8 cellular contexts compared by ENCODE assay signal in the genomic region with DNA sequence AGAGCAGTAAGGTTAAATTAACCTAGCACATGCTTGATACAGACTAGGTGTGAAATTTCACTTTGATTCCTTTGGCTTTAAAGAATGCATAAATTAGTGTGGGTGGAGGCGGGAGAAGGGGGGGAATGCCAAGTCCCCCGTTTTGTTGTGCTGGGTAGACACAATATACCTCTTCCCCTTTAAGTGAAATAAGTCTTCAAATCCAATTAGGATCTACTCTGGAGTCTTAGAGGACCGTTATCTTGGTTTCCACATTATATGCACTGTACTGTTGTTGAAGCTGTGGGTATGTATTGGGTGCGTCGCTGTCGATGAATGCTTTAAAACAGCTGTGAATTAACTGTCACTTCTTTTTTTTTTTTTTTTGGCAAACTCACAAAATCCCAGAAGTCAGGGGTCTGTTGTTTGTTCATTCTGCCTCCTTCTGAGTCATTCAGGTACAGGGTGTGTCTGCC. TPM values are rescaled to one million over a fixed set of nuclear protein-coding genes. Genes with fewer than 3 reads are reported as not detected.
A peak's percentile ranks its signal among the peaks of the same experiment; 100 is the strongest.
DNase-seq lines count a peak whose midpoint lies in the region; ATAC-seq and TF ChIP-seq lines count a peak whose summit lies in the region.

No MANE protein-coding gene starts in this region.

- POLR2A ChIA-PET in Panc1 (lab: Charles Lee) = no interaction called here

- H3K4me3 ChIP-seq in Panc1 (ENCODE audit: low read depth in 2 of 2, low read length in 2 of 2) = peak overlapping the region; percentile 45 to 62; a peak in 3 of 4 replicates
- H3K4me3 ChIP-seq in esophagus muscularis mucosa = peak overlapping the region; percentile 65 to 85 (median 71)
- H3K4me3 ChIP-seq in gastrocnemius medialis = peak overlapping the region; percentile 63 to 87 (median 73)

- H3K9me3 ChIP-seq in Panc1 (ENCODE audit: control insufficient read depth, insufficient read depth, low read depth, low read length) (no peaks in the 10 kb centered on the region), esophagus muscularis mucosa (no peaks in the 10 kb centered on the region), gastrocnemius medialis (no peaks in the 10 kb centered on the region)

- ATAC-seq in GM18520 (IDR thresholded peaks at IDR 0.05; ENCODE audit: unreplicated experiment) (peak; percentile 20), Panc1 (no peak), gastrocnemius medialis (peak in 1 of 2 donors; percentile 2), GM21576 (IDR thresholded peaks at IDR 0.05; ENCODE audit: unreplicated experiment) (no peak)

- H3K36me3 ChIP-seq in Panc1 (ENCODE audit: control insufficient read depth, insufficient read depth, low read length) = no peaks in the 10 kb centered on the region
- H3K36me3 ChIP-seq in esophagus muscularis mucosa = peaks cover 0 to 14% (median 11%) of the 10 kb centered on the region in 4 donors
- no peaks in the 10 kb centered on the region for H3K36me3 ChIP-seq in gastrocnemius medialis

- H3K4me1 ChIP-seq in Panc1 (ENCODE audit: control insufficient read depth, insufficient read depth, low read length) (no peaks in the 10 kb centered on the region), esophagus muscularis mucosa (peaks cover 17 to 36% (median 30%) of the 10 kb centered on the region in 4 donors), gastrocnemius medialis (peaks cover 9 to 26% of the 10 kb centered on the region in 2 donors)

- intact Hi-C loops in Panc1 (cut with micrococcal nuclease; ENCODE audit: unreplicated experiment) = no loop called here
- intact Hi-C loops in esophagus muscularis mucosa (cut with DNase I) = loop anchor here (5.0 kb wide), 2 partner anchors 52 to 208 kb away; partner anchors contain the start of gene DPH5
- intact Hi-C loops in gastrocnemius medialis (cut with DNase I; ENCODE audit: low total_unique reads) = loop anchor here (5.0 to 10.0 kb wide), 2 partner anchors 70 to 208 kb away; partner anchors contain the start of gene DPH5

- TF ChIP-seq EP300 in esophagus muscularis mucosa (IDR thresholded peaks at IDR 0.05) = no peak

- CTCF ChIA-PET in Panc1 (lab: Charles Lee) = no interaction called here

- no peak overlapping the region for H3K27ac ChIP-seq in Panc1 (ENCODE audit: low read length)
- peak overlapping the region; percentile 82 to 87 (median 84) for H3K27ac ChIP-seq in esophagus muscularis mucosa (replicated peaks in 1 of 4)
- peak overlapping the region; percentile 77 to 79 (median 79) for H3K27ac ChIP-seq in gastrocnemius medialis

- H3K27me3 ChIP-seq in Panc1 (ENCODE audit: control insufficient read depth, insufficient read depth, low read length) (peaks cover 3% of the 10 kb centered on the region), esophagus muscularis mucosa (peaks cover 0 to 3% (median 0%) of the 10 kb centered on the region in 4 donors), gastrocnemius medialis (peaks cover 30 to 34% (median 33%) of the 10 kb centered on the region in 3 donors)

- WGBS in esophagus muscularis mucosa = 20% methylated on average over 6 of the region's 6 CpGs

- TF ChIP-seq CTCF in Panc1 (IDR thresholded peaks at IDR 0.05) = no peak
- TF ChIP-seq CTCF in esophagus muscularis mucosa (IDR thresholded peaks at IDR 0.05) = no peak
- no peak for TF ChIP-seq CTCF in gastrocnemius medialis (IDR thresholded peaks at IDR 0.05 in 4 of 5, conservative IDR thresholded peaks at IDR 0.05 in 1 of 5)

- TF ChIP-seq POLR2A in esophagus muscularis mucosa (IDR thresholded peaks at IDR 0.05; ENCODE audit: low read depth) = no peak
- TF ChIP-seq POLR2A in gastrocnemius medialis (IDR thresholded peaks at IDR 0.05) = no peak

- no TSS peak for BruUV-seq in Panc1 (replicated peaks; lab: Mats Ljungman, UMichigan)

- DNase-seq in Panc1 (ENCODE audit: low read depth, low spot score) = no peak
- no peak for DNase-seq in esophagus muscularis mucosa (ENCODE audit: extremely low spot score)
- DNase-seq in gastrocnemius medialis = no peak
- no peak for DNase-seq in pons (ENCODE audit: low spot score)
- no peak for DNase-seq in nucleus accumbens (lab: John Stamatoyannopoulos, UW)
- DNase-seq in NCI-H2081 (lab: John Stamatoyannopoulos, UW) = no peak

- in situ Hi-C loops in Panc1 (cut with HindIII; ENCODE audit: low pct_unique_long_range_greater_than_20kb, low sequenced_read_pairs) (no loop called here), gastrocnemius medialis (cut with MboI; ENCODE audit: low sequenced_read_pairs in 4 of 4) (no loop called here)

RNA-seq across cellular contexts. Expression of gene S1PR1, which starts 1.6 kb away (rescaled TPM):
- total RNA-seq in Panc1 (2021; ENCODE audit: unreplicated experiment) (0.41 TPM), esophagus muscularis mucosa (10 to 100 TPM; 17.9 to 98.5 (median 77.4) TPM), gastrocnemius medialis (10 to 100 TPM; 28.8 to 54.3 (median 47.5) TPM)
- not detected for polyA plus RNA-seq in Panc1 (2012; ENCODE audit: insufficient read length)

Comparison
In these comparisons a context has a peak if more than half of its experiments do, and no peak if none do; other contexts are left out.
1. RNA of gene S1PR1, which starts 1.6 kb away (total RNA-seq): 17.9 to 98.5 TPM in esophagus muscularis mucosa and 28.8 to 54.3 TPM in gastrocnemius medialis; 0.41 TPM in Panc1 (single experiment); every median in the first group is over 10 times any median in the second.
2. Peak in every context shown above with its lines, with median percentiles within 50 percentile points of each other: H3K4me3 ChIP-seq.